ENCODE assay signal across 9 cellular contexts in genomic region chr17:5706835-5707234, GRCh38.
DNase-seq lines count a peak whose midpoint lies in the region; ATAC-seq and TF ChIP-seq lines count a peak whose summit lies in the region.
"Had no signal": no experiment of that assay in that cellular context is flagged by ENCODE, and none has a peak within 500 bp of the region (broad histone marks: within the 10 kb centered on the region; RNA-seq: fewer than 3 reads in every experiment).

No MANE protein-coding gene starts in this region.

- H3K36me3 Mint-ChIP-seq in brain = no peaks in the 10 kb centered on the region

- no peak overlapping the region for H3K4me3 ChIP-seq in kidney epithelial cell (ENCODE audit: low read depth, low read length)

- H3K27me3 Mint-ChIP-seq in brain = peaks cover 18% of the 10 kb centered on the region

- no peaks in the 10 kb centered on the region for H3K36me3 ChIP-seq in kidney epithelial cell (ENCODE audit: control insufficient read depth, insufficient read depth, low read length)

- ATAC-seq in omental fat pad (ENCODE audit: low FRiP score) = no peak
- ATAC-seq in GM18858 (IDR thresholded peaks at IDR 0.05; ENCODE audit: unreplicated experiment) = no peak

- peak overlapping the region in 4 of 5 experiments; percentile 34 to 91 (median 88) for H3K27ac Mint-ChIP-seq in brain
- H3K27ac Mint-ChIP-seq: dendritic cell treated with granulocyte-macrophage colony-stimulating factor and Interleukin-4, amounts not matched to agents 40 ng/mL and 50 ng/mL, for 4 days had no signal

- in situ Hi-C loops in G401 (cut with HindIII; ENCODE audit: low sequenced_read_pairs) = no loop called here

- no peaks in the 10 kb centered on the region for H3K27me3 ChIP-seq in kidney epithelial cell (ENCODE audit: control insufficient read depth, insufficient read depth, low read length)

- TF ChIP-seq CTCF in brain (conservative IDR thresholded peaks at IDR 0.05) (peak; percentile 73 to 85), kidney epithelial cell (IDR thresholded peaks at IDR 0.05; ENCODE audit: insufficient read depth, low read length, poor library complexity, severe bottlenecking) (peak; percentile 90), omental fat pad (IDR thresholded peaks at IDR 0.05) (no peak)

- H3K4me3 Mint-ChIP-seq in brain = no peak overlapping the region
- H3K4me3 Mint-ChIP-seq: dendritic cell treated with granulocyte-macrophage colony-stimulating factor and Interleukin-4, amounts not matched to agents 40 ng/mL and 50 ng/mL, for 4 days had no signal

- H3K9me3 Mint-ChIP-seq in brain = peaks cover 0 to 18% (median 4%) of the 10 kb centered on the region in 5 experiments

- peaks cover 17% of the 10 kb centered on the region for H3K4me1 Mint-ChIP-seq in brain

- peak; percentile 62 for DNase-seq in G401 (ENCODE audit: low spot score)
- peak; percentile 50 for DNase-seq in MV-4-11 (lab: John Stamatoyannopoulos, UW)
- peak; percentile 54 for DNase-seq in T-helper 9 cell
- DNase-seq in kidney epithelial cell (ENCODE audit: low read depth) = no peak
- peak; percentile 65 to 72 for DNase-seq in stimulated activated CD4-positive, alpha-beta T cell treated with anti-CD3 and anti-CD28 coated beads, Interleukin-2, amount 100 ng/mL, for 24 hours
- DNase-seq in omental fat pad (ENCODE audit: low spot score) = no peak

Comparison
In these comparisons a context has a peak if more than half of its experiments do, and no peak if none do; other contexts are left out.
1. DNase-seq: peak in G401 (single experiment), MV-4-11 (single experiment), T-helper 9 cell (single experiment) and stimulated activated CD4-positive, alpha-beta T cell treated with anti-CD3 and anti-CD28 coated beads, Interleukin-2, amount 100 ng/mL, for 24 hours (2 of 2); none in kidney epithelial cell (single experiment) and omental fat pad (single experiment).
2. CTCF ChIP-seq: peak in brain (2 of 2) and kidney epithelial cell (single experiment); none in omental fat pad (0 of 3).